Comparison of ENCODE assay signal across 1 cellular context in the genomic region with DNA sequence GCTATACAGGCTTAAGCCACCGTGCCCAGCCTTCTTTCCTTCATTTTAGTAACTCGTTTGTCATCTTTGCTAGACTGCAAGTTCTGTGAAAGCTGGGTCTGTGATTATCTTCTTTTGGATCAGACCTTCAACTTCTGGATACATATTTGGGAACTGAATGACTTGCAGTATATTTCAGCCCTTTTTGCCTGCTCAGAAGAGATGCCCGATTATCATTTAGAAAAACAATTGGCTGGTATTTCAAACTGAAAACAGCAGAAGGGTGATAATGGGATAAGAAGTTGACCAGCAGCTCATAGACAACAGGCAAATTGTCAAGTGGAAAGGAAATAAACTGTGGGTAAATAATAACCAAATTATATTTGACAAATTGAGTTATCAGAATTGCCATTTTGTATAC.
TF ChIP-seq lines count a peak whose summit lies in the region.

No MANE protein-coding gene starts in this region.

TF ChIP-seq in K562, 482 proteins besides CTCF, POLR2A, EP300 and RAD21 (continued from another document and continues in another):
- TF ChIP-seq, protein P1, sequence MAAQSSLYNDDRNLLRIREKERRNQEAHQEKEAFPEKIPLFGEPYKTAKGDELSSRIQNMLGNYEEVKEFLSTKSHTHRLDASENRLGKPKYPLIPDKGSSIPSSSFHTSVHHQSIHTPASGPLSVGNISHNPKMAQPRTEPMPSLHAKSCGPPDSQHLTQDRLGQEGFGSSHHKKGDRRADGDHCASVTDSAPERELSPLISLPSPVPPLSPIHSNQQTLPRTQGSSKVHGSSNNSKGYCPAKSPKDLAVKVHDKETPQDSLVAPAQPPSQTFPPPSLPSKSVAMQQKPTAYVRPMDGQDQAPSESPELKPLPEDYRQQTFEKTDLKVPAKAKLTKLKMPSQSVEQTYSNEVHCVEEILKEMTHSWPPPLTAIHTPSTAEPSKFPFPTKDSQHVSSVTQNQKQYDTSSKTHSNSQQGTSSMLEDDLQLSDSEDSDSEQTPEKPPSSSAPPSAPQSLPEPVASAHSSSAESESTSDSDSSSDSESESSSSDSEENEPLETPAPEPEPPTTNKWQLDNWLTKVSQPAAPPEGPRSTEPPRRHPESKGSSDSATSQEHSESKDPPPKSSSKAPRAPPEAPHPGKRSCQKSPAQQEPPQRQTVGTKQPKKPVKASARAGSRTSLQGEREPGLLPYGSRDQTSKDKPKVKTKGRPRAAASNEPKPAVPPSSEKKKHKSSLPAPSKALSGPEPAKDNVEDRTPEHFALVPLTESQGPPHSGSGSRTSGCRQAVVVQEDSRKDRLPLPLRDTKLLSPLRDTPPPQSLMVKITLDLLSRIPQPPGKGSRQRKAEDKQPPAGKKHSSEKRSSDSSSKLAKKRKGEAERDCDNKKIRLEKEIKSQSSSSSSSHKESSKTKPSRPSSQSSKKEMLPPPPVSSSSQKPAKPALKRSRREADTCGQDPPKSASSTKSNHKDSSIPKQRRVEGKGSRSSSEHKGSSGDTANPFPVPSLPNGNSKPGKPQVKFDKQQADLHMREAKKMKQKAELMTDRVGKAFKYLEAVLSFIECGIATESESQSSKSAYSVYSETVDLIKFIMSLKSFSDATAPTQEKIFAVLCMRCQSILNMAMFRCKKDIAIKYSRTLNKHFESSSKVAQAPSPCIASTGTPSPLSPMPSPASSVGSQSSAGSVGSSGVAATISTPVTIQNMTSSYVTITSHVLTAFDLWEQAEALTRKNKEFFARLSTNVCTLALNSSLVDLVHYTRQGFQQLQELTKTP (IDR thresholded peaks at IDR 0.05; ENCODE audit: low read depth in 1 of 2, partially characterized antibody in 2 of 2): no peak
- TF ChIP-seq HNRNPH1 (optimal IDR thresholded peaks at IDR 0.05; ENCODE audit: low read depth, low read length) (no peak), MIER1 (IDR thresholded peaks at IDR 0.05; ENCODE audit: low read depth) (no peak), RREB1 (CRISPR knock-in tag; IDR thresholded peaks at IDR 0.05) (no peak), RBM17 (IDR thresholded peaks at IDR 0.05; ENCODE audit: borderline replicate concordance, low read depth, low read length) (no peak), ZBTB8A (IDR thresholded peaks at IDR 0.05; ENCODE audit: partially characterized antibody) (no peak), ZSCAN32 (CRISPR knock-in tag; IDR thresholded peaks at IDR 0.05) (no peak), COPS2 (conservative IDR thresholded peaks at IDR 0.05) (no peak), TRIM28 (IDR thresholded peaks at IDR 0.05) (no peak), TAF15 (IDR thresholded peaks at IDR 0.05; ENCODE audit: low read depth, low read length) (no peak), CBFA2T2 (conservative IDR thresholded peaks at IDR 0.05) (peak; percentile 24; the same call in 1 of the 2 replicates), HSF4 (CRISPR knock-in tag; IDR thresholded peaks at IDR 0.05; ENCODE audit: borderline replicate concordance) (no peak), ZNF584 (CRISPR knock-in tag; IDR thresholded peaks at IDR 0.05; ENCODE audit: low read depth) (no peak), SMARCB1 (IDR thresholded peaks at IDR 0.05; ENCODE audit: insufficient read length, low read depth) (no peak), CBFA2T3 (IDR thresholded peaks at IDR 0.05) (peak; percentile 69), NBN (IDR thresholded peaks at IDR 0.05; ENCODE audit: low read depth) (peak; percentile 56; the same call in 1 of the 2 replicates), ZNF133 (CRISPR knock-in tag; IDR thresholded peaks at IDR 0.05) (no peak), DIDO1 (tag; IDR thresholded peaks at IDR 0.05; ENCODE audit: low read depth) (no peak), TAF1 (IDR thresholded peaks at IDR 0.05; ENCODE audit: control insufficient read depth, extremely low read depth, insufficient read depth, low read length, severe bottlenecking) (no peak), ZFPM2 (CRISPR knock-in tag; IDR thresholded peaks at IDR 0.05) (no peak), HOXB6 (CRISPR knock-in tag; IDR thresholded peaks at IDR 0.05; ENCODE audit: borderline replicate concordance) (no peak), LEF1 (IDR thresholded peaks at IDR 0.05) (0 out of 2 replicates have a peak, but pooled peaks have one; percentile 16), XRCC3 (IDR thresholded peaks at IDR 0.05) (no peak), ZKSCAN3 (CRISPR knock-in tag; IDR thresholded peaks at IDR 0.05) (no peak), HIVEP1 (CRISPR knock-in tag; IDR thresholded peaks at IDR 0.05) (no peak), POU5F1 (IDR thresholded peaks at IDR 0.05; ENCODE audit: borderline replicate concordance, low read depth, low read length, partially characterized antibody) (no peak), HCFC1 (IDR thresholded peaks at IDR 0.05; ENCODE audit: low read depth, low read length) (no peak), ARID2 (IDR thresholded peaks at IDR 0.05) (no peak), EGR1 (conservative IDR thresholded peaks at IDR 0.05) (no peak), HDAC1 (IDR thresholded peaks at IDR 0.05) (no peak), TGIF2 (CRISPR knock-in tag; IDR thresholded peaks at IDR 0.05) (no peak), LCOR (CRISPR knock-in tag; IDR thresholded peaks at IDR 0.05) (no peak), ERF (CRISPR knock-in tag; IDR thresholded peaks at IDR 0.05) (no peak), MAFF (IDR thresholded peaks at IDR 0.05; ENCODE audit: low read length) (peak; percentile 78; the same call in 1 of the 2 replicates), L3MBTL2 (IDR thresholded peaks at IDR 0.05) (no peak), STAT5A (IDR thresholded peaks at IDR 0.05; ENCODE audit: borderline replicate concordance, low read length) (no peak), BACH1 (tag; IDR thresholded peaks at IDR 0.05) (no peak)
- TF ChIP-seq, protein P2, sequence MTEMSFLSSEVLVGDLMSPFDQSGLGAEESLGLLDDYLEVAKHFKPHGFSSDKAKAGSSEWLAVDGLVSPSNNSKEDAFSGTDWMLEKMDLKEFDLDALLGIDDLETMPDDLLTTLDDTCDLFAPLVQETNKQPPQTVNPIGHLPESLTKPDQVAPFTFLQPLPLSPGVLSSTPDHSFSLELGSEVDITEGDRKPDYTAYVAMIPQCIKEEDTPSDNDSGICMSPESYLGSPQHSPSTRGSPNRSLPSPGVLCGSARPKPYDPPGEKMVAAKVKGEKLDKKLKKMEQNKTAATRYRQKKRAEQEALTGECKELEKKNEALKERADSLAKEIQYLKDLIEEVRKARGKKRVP (CRISPR knock-in tag; IDR thresholded peaks at IDR 0.05): no peak
- TF ChIP-seq, protein P3, sequence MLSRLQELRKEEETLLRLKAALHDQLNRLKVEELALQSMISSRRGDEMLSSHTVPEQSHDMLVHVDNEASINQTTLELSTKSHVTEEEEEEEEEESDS (CRISPR knock-in tag; IDR thresholded peaks at IDR 0.05): no peak
- TF ChIP-seq, protein P4, sequence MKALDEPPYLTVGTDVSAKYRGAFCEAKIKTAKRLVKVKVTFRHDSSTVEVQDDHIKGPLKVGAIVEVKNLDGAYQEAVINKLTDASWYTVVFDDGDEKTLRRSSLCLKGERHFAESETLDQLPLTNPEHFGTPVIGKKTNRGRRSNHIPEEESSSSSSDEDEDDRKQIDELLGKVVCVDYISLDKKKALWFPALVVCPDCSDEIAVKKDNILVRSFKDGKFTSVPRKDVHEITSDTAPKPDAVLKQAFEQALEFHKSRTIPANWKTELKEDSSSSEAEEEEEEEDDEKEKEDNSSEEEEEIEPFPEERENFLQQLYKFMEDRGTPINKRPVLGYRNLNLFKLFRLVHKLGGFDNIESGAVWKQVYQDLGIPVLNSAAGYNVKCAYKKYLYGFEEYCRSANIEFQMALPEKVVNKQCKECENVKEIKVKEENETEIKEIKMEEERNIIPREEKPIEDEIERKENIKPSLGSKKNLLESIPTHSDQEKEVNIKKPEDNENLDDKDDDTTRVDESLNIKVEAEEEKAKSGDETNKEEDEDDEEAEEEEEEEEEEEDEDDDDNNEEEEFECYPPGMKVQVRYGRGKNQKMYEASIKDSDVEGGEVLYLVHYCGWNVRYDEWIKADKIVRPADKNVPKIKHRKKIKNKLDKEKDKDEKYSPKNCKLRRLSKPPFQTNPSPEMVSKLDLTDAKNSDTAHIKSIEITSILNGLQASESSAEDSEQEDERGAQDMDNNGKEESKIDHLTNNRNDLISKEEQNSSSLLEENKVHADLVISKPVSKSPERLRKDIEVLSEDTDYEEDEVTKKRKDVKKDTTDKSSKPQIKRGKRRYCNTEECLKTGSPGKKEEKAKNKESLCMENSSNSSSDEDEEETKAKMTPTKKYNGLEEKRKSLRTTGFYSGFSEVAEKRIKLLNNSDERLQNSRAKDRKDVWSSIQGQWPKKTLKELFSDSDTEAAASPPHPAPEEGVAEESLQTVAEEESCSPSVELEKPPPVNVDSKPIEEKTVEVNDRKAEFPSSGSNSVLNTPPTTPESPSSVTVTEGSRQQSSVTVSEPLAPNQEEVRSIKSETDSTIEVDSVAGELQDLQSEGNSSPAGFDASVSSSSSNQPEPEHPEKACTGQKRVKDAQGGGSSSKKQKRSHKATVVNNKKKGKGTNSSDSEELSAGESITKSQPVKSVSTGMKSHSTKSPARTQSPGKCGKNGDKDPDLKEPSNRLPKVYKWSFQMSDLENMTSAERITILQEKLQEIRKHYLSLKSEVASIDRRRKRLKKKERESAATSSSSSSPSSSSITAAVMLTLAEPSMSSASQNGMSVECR (CRISPR knock-in tag; IDR thresholded peaks at IDR 0.05): no peak
- TF ChIP-seq, protein P5, sequence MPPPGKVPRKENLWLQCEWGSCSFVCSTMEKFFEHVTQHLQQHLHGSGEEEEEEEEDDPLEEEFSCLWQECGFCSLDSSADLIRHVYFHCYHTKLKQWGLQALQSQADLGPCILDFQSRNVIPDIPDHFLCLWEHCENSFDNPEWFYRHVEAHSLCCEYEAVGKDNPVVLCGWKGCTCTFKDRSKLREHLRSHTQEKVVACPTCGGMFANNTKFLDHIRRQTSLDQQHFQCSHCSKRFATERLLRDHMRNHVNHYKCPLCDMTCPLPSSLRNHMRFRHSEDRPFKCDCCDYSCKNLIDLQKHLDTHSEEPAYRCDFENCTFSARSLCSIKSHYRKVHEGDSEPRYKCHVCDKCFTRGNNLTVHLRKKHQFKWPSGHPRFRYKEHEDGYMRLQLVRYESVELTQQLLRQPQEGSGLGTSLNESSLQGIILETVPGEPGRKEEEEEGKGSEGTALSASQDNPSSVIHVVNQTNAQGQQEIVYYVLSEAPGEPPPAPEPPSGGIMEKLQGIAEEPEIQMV (tag; conservative IDR thresholded peaks at IDR 0.05; ENCODE audit: low read depth): no peak
- TF ChIP-seq, protein P6, sequence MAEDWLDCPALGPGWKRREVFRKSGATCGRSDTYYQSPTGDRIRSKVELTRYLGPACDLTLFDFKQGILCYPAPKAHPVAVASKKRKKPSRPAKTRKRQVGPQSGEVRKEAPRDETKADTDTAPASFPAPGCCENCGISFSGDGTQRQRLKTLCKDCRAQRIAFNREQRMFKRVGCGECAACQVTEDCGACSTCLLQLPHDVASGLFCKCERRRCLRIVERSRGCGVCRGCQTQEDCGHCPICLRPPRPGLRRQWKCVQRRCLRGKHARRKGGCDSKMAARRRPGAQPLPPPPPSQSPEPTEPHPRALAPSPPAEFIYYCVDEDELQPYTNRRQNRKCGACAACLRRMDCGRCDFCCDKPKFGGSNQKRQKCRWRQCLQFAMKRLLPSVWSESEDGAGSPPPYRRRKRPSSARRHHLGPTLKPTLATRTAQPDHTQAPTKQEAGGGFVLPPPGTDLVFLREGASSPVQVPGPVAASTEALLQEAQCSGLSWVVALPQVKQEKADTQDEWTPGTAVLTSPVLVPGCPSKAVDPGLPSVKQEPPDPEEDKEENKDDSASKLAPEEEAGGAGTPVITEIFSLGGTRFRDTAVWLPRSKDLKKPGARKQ (CRISPR knock-in tag; IDR thresholded peaks at IDR 0.05): no peak
- TF ChIP-seq, protein P7, sequence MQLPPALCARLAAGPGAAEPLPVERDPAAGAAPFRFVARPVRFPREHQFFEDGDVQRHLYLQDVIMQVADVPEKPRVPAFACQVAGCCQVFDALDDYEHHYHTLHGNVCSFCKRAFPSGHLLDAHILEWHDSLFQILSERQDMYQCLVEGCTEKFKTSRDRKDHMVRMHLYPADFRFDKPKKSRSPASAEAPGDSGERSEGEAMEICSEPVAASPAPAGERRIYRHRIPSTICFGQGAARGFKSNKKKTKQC (CRISPR knock-in tag; IDR thresholded peaks at IDR 0.05): no peak
